In the genomic region with DNA sequence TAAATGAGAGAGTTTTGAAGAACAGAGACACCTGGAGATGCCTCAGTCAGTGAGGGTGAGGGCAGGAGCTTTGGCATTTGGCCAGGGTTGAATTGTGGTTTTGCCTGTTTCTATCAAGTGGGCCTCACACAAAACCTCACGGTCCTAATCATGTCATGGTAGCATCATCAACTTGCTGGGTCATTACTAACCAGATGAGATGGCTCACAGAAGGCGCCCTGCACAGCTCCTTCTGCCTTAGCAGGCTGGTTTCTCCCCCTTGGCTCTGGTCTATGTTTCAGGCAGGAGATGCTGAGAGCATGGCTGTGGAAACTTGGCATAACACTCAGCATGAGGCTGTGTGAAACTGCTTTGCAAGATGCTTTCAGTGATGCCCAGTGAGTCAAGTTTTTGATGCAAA, we compare ENCODE assay signal across 10 cellular contexts.
A peak's percentile ranks its signal among the peaks of the same experiment; 100 is the strongest.
DNase-seq lines count a peak whose midpoint lies in the region; ATAC-seq, FAIRE-seq and TF ChIP-seq lines count a peak whose summit lies in the region.
"Had no signal": no experiment of that assay in that cellular context is flagged by ENCODE, and none has a peak within 500 bp of the region (broad histone marks: within the 10 kb centered on the region; RNA-seq: fewer than 3 reads in every experiment).

No MANE protein-coding gene starts in this region.

- H3K4me3 ChIP-seq in bronchial epithelial cell (ENCODE audit: low read depth, low read length), result no peak overlapping the region
- H3K4me3 ChIP-seq in adrenal gland, result no peak overlapping the region
- H3K4me3 ChIP-seq in brain microvascular endothelial cell (ENCODE audit: low read depth, low read length), result no peak overlapping the region

- peak; percentile 81 for ATAC-seq in HG02763 (IDR thresholded peaks at IDR 0.05; ENCODE audit: unreplicated experiment)
- ATAC-seq: CD8-positive, alpha-beta T cell; left colon had no signal

- H3K27me3 ChIP-seq in bronchial epithelial cell (ENCODE audit: control insufficient read depth, insufficient read depth, low read length) (no peaks in the 10 kb centered on the region), adrenal gland (no peaks in the 10 kb centered on the region), brain microvascular endothelial cell (replicated peaks) (no peaks in the 10 kb centered on the region)

- 38 to 83% (median 75%) methylated on average over 1 to 2 of the region's 2 CpGs for WGBS in adrenal gland, 4 donors

- H3K27ac ChIP-seq in adrenal gland, result no peak overlapping the region
- H3K27ac ChIP-seq in brain microvascular endothelial cell, result no peak overlapping the region

- intact Hi-C loops in adrenal gland (cut with DNase I), result no loop called here

- peak; percentile 56 for DNase-seq in activated CD8-positive, alpha-beta memory T cell treated with anti-CD3 and anti-CD28 coated beads for 24 hours
- DNase-seq in activated CD8-positive, alpha-beta memory T cell treated with anti-CD3 and anti-CD28 coated beads, Interleukin-2, amount 50 U/mL, for 4 hours, result no peak
- peak; percentile 76 for DNase-seq in NCI-H345 treated with DMSO at 0.1 percent for 48 hours (lab: John Stamatoyannopoulos, UW; ENCODE audit: unreplicated experiment)
- DNase-seq in bronchial epithelial cell (ENCODE audit: low read depth), result peak; percentile 57
- DNase-seq in stimulated activated CD8-positive, alpha-beta memory T cell treated with anti-CD3 and anti-CD28 coated beads, Interleukin-4, amount 100 ng/mL, for 24 hours (ENCODE audit: low read depth), result peak; percentile 29
- DNase-seq in adrenal gland, result no peak
- no peak for DNase-seq in brain microvascular endothelial cell

- FAIRE-seq in bronchial epithelial cell (lab: Jason Lieb, UNC), result no peak

- no peak for TF ChIP-seq CTCF in bronchial epithelial cell (IDR thresholded peaks at IDR 0.05; ENCODE audit: insufficient read depth, low read length, severe bottlenecking)
- TF ChIP-seq CTCF in adrenal gland (IDR thresholded peaks at IDR 0.05), result no peak
- TF ChIP-seq CTCF in brain microvascular endothelial cell (IDR thresholded peaks at IDR 0.05; ENCODE audit: low read depth, low read length, missing control alignments), result no peak

- in situ Hi-C loops in brain microvascular endothelial cell (cut with HindIII; ENCODE audit: low pct_ligation_motif_present, low sequenced_read_pairs), result no loop called here

- H3K36me3 ChIP-seq in bronchial epithelial cell (ENCODE audit: control insufficient read depth, insufficient read depth, low read length) (peaks cover 7% of the 10 kb centered on the region), adrenal gland (replicated peaks in 1 of 2) (no peaks in the 10 kb centered on the region), brain microvascular endothelial cell (replicated peaks) (no peaks in the 10 kb centered on the region)

- no peaks in the 10 kb centered on the region for H3K4me1 ChIP-seq in adrenal gland (replicated peaks in 1 of 2)

- no peak for TF ChIP-seq POLR2A in adrenal gland (IDR thresholded peaks at IDR 0.05)

- no peaks in the 10 kb centered on the region for H3K9me3 ChIP-seq in adrenal gland (replicated peaks in 1 of 3)

Comparison
In these comparisons a context has a peak if more than half of its experiments do, and no peak if none do; other contexts are left out.
1. DNase-seq: peak in activated CD8-positive, alpha-beta memory T cell treated with anti-CD3 and anti-CD28 coated beads for 24 hours (single experiment), NCI-H345 treated with DMSO at 0.1 percent for 48 hours (single experiment), bronchial epithelial cell (single experiment) and stimulated activated CD8-positive, alpha-beta memory T cell treated with anti-CD3 and anti-CD28 coated beads, Interleukin-4, amount 100 ng/mL, for 24 hours (single experiment); none in activated CD8-positive, alpha-beta memory T cell treated with anti-CD3 and anti-CD28 coated beads, Interleukin-2, amount 50 U/mL, for 4 hours (single experiment), adrenal gland (0 of 7) and brain microvascular endothelial cell (single experiment).